12 cellular contexts compared by ENCODE assay signal in genomic region chr3:23071306-23071705, GRCh38.
DNase-seq lines count a peak whose midpoint lies in the region; ATAC-seq and FAIRE-seq lines count a peak whose summit lies in the region.
"Had no signal": no experiment of that assay in that cellular context is flagged by ENCODE, and none has a peak within 500 bp of the region (broad histone marks: within the 10 kb centered on the region; RNA-seq: fewer than 3 reads in every experiment).

No MANE protein-coding gene starts in this region.

- H3K4me1 Mint-ChIP-seq in activated T-helper 17 cell treated with anti-CD3 and anti-CD28 coated beads, Interleukin-2, amount 50 U/mL, for 72 hours, result no peaks in the 10 kb centered on the region

- peak overlapping the region; percentile 61 to 92 (median 82); a peak in 21 of 22 replicates for H3K27ac ChIP-seq in BLaER1 treated with 17β-estradiol and CSF1 and Interleukin-3, amounts not matched to agents 10 nM and 100 nM
- H3K27ac ChIP-seq: breast epithelium, ovary, RWPE1, thoracic aorta had no signal

- no peak overlapping the region for H3K4me3 Mint-ChIP-seq in activated T-helper 17 cell treated with anti-CD3 and anti-CD28 coated beads, Interleukin-2, amount 50 U/mL, for 72 hours

- H3K36me3 ChIP-seq in BLaER1 treated with 17β-estradiol and CSF1 and Interleukin-3, amounts not matched to agents 10 nM and 100 nM, result no peaks in the 10 kb centered on the region
- H3K36me3 ChIP-seq: breast epithelium, ovary, thoracic aorta had no signal

- H3K4me1 ChIP-seq in BLaER1 treated with 17β-estradiol and CSF1 and Interleukin-3, amounts not matched to agents 10 nM and 100 nM, result peaks cover 56 to 76% (median 69%) of the 10 kb centered on the region in 10 experiments
- H3K4me1 ChIP-seq: breast epithelium had no signal

- no peak for FAIRE-seq in urothelium cell line (lab: Jason Lieb, UNC)

- H3K9ac ChIP-seq in BLaER1 treated with 17β-estradiol and CSF1 and Interleukin-3, amounts not matched to agents 10 nM and 100 nM, result peak overlapping the region; percentile 28 to 78 (median 67); a peak in 21 of 22 replicates

- H3K4me3 ChIP-seq in BLaER1 treated with 17β-estradiol and CSF1 and Interleukin-3, amounts not matched to agents 10 nM and 100 nM, result peak overlapping the region in 3 of 10 experiments; percentile 4 to 42 (median 41); a peak in 4 of 20 replicates
- H3K4me3 ChIP-seq: breast epithelium, ovary, thoracic aorta had no signal

- no peaks in the 10 kb centered on the region for H3K36me3 Mint-ChIP-seq in activated T-helper 17 cell treated with anti-CD3 and anti-CD28 coated beads, Interleukin-2, amount 50 U/mL, for 72 hours (ENCODE audit: low read depth)

- no peak overlapping the region for H3K27ac Mint-ChIP-seq in activated T-helper 17 cell treated with anti-CD3 and anti-CD28 coated beads, Interleukin-2, amount 50 U/mL, for 72 hours

- ATAC-seq in GM19395 (IDR thresholded peaks at IDR 0.05; ENCODE audit: unreplicated experiment), result peak; percentile 33
- ATAC-seq in HG02885 (IDR thresholded peaks at IDR 0.05; ENCODE audit: poor library complexity, unreplicated experiment), result peak; percentile 28
- ATAC-seq in activated T-helper 17 cell treated with anti-CD3 and anti-CD28 coated beads, Interleukin-2, amount 50 U/mL, for 72 hours (replicated peaks), result no peak

- H3K4me2 ChIP-seq in BLaER1 treated with 17β-estradiol and CSF1 and Interleukin-3, amounts not matched to agents 10 nM and 100 nM, result peak overlapping the region; percentile 83 to 97 (median 92)

- DNase-seq in NCI-H69 (lab: John Stamatoyannopoulos, UW) (peak; percentile 1), OCI-M2 (lab: John Stamatoyannopoulos, UW; ENCODE audit: unreplicated experiment) (no peak), NCI-H1417 (lab: John Stamatoyannopoulos, UW) (no peak), urothelium cell line (ENCODE audit: low spot score) (no peak)
- DNase-seq: ovary had no signal

- H3K27me3 Mint-ChIP-seq in activated T-helper 17 cell treated with anti-CD3 and anti-CD28 coated beads, Interleukin-2, amount 50 U/mL, for 72 hours, result peaks cover 6% of the 10 kb centered on the region

- H3K9me3 ChIP-seq in BLaER1 treated with 17β-estradiol and CSF1 and Interleukin-3, amounts not matched to agents 10 nM and 100 nM (replicated peaks in 1 of 11), result peaks cover 0 to 25% (median 7%) of the 10 kb centered on the region in 11 experiments; a peak in 11 of 22 replicates
- H3K9me3 ChIP-seq: breast epithelium, ovary, thoracic aorta had no signal

- H3K9me3 Mint-ChIP-seq in activated T-helper 17 cell treated with anti-CD3 and anti-CD28 coated beads, Interleukin-2, amount 50 U/mL, for 72 hours, result no peaks in the 10 kb centered on the region

- no peaks in the 10 kb centered on the region for H3K27me3 ChIP-seq in BLaER1 treated with 17β-estradiol and CSF1 and Interleukin-3, amounts not matched to agents 10 nM and 100 nM
- H3K27me3 ChIP-seq: breast epithelium, ovary had no signal

- peaks cover 0 to 3% (median 0%) of the 10 kb centered on the region in 11 experiments; a peak in 1 of 22 replicates for H4K20me1 ChIP-seq in BLaER1 treated with 17β-estradiol and CSF1 and Interleukin-3, amounts not matched to agents 10 nM and 100 nM
